16 cellular contexts compared by ENCODE assay signal in the genomic region with DNA sequence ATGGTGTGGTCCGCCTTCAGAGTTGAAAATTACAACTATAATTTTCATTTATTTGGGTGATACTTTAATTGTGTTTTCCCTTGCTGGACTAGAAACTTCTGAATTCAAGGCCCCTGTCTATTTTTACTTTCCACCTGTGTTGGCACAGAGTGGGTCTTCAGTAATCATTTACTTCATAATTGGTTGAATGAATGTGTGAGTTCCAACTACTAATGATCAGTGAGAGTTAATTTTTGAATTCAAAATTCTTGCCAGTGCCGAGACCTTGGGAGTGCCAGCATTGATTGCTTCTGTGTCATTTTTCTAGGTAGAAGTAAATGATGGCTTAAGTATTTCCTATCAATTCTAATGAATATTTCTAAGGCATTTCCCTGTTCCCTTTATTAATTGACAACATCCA.
"Had no signal": no experiment of that assay in that cellular context is flagged by ENCODE, and none has a peak within 500 bp of the region (broad histone marks: within the 10 kb centered on the region; RNA-seq: fewer than 3 reads in every experiment).

No MANE protein-coding gene starts in this region.

- H3K27ac ChIP-seq: brain microvascular endothelial cell, parathyroid adenoma, tibial artery had no signal

- H3K4me3 ChIP-seq: lung, tibial artery had no signal

- ATAC-seq: left lobe of liver had no signal

- H3K27me3 ChIP-seq: brain microvascular endothelial cell, tibial artery had no signal

- DNase-seq: activated CD4-positive, alpha-beta T cell treated with anti-CD3 and anti-CD28 coated beads for 1 hour; activated CD4-positive, alpha-beta T cell treated with anti-CD3 and anti-CD28 coated beads, Interleukin-2, amount 50 U/mL, for 1 hour; brain microvascular endothelial cell; caudate nucleus; dermis blood vessel endothelial cell; effector memory CD4-positive, alpha-beta T cell; foreskin melanocyte; naive thymus-derived CD4-positive, alpha-beta T cell; T-helper 1 cell; T-helper 9 cell had no signal

- H3K9me3 ChIP-seq: tibial artery had no signal

- FAIRE-seq: endothelial cell of umbilical vein had no signal

- H3K27me3 Mint-ChIP-seq: naive thymus-derived CD4-positive, alpha-beta T cell; stimulated activated naive CD8-positive, alpha-beta T cell treated with anti-CD3 and anti-CD28 coated beads, Interleukin-15, amount 100 ng/mL, for 72 hours had no signal

- H3K9me3 Mint-ChIP-seq: naive thymus-derived CD4-positive, alpha-beta T cell; stimulated activated naive CD8-positive, alpha-beta T cell treated with anti-CD3 and anti-CD28 coated beads, Interleukin-15, amount 100 ng/mL, for 72 hours had no signal

- H3K36me3 ChIP-seq: brain microvascular endothelial cell, tibial artery had no signal
